Comparison of ENCODE assay signal across 35 cellular contexts in genomic region chr6:89244237-89244985, GRCh38. TPM values are rescaled to one million over a fixed set of nuclear protein-coding genes. Genes with fewer than 3 reads are reported as not detected.
DNase-seq lines count a peak whose midpoint lies in the region; ATAC-seq and TF ChIP-seq lines count a peak whose summit lies in the region.
"Had no signal": no experiment of that assay in that cellular context is flagged by ENCODE, and none has a peak within 500 bp of the region (broad histone marks: within the 10 kb centered on the region; RNA-seq: fewer than 3 reads in every experiment).

No MANE protein-coding gene starts in this region.

- H3K36me3 ChIP-seq in A673 (ENCODE audit: insufficient read depth, low read length, poor library complexity, severe bottlenecking) (no peaks in the 10 kb centered on the region), mesendoderm (ENCODE audit: control insufficient read depth, insufficient read depth, low read length) (no peaks in the 10 kb centered on the region), lower lobe of right lung (no peaks in the 10 kb centered on the region)
- H3K36me3 ChIP-seq: cardiac muscle cell, gastroesophageal sphincter, HAP-1, left lung, spleen, suprapubic skin, WERI-Rb-1 had no signal

- no peak overlapping the region for H3K4me2 ChIP-seq in mesendoderm (ENCODE audit: low read length)

- intact Hi-C loops in A673 (cut with micrococcal nuclease; ENCODE audit: unreplicated experiment) (loop anchor here (5.0 kb wide), 2 partner anchors 97 to 162 kb away; partner anchors contain the start of genes PM20D2 and PNRC1), posterior cingulate gyrus (cut with DNase I) (loop anchor here (5.0 kb wide), 1 partner anchor 127 kb away; the partner anchor contains the start of gene SRSF12), lower lobe of right lung (cut with DNase I) (loop anchor here (10.0 kb wide), 1 partner anchor 260 kb away; no protein-coding TSS in a partner anchor)

- no peak overlapping the region for H2BK120ac ChIP-seq in mesendoderm (ENCODE audit: low read depth, low read length)

- no peaks in the 10 kb centered on the region for H3K27me3 ChIP-seq in A673 (replicated peaks; ENCODE audit: insufficient read depth, low read depth, low read length, poor library complexity)
- no peaks in the 10 kb centered on the region for H3K27me3 ChIP-seq in mesendoderm (ENCODE audit: insufficient read depth, low read length, poor library complexity)
- H3K27me3 ChIP-seq in lower lobe of right lung (ENCODE audit: low read depth) = no peaks in the 10 kb centered on the region
- H3K27me3 ChIP-seq: cardiac muscle cell, gastroesophageal sphincter, left lung, spleen, suprapubic skin had no signal

- no peak overlapping the region for H3K4ac ChIP-seq in mesendoderm (ENCODE audit: low read depth, low read length)

- no TSS peak for BruUV-seq in A673 (replicated peaks; lab: Mats Ljungman, UMichigan)

- ATAC-seq in GM18909 (IDR thresholded peaks at IDR 0.05; ENCODE audit: poor library complexity, unreplicated experiment) (peak; percentile 63), HG02610 (IDR thresholded peaks at IDR 0.05; ENCODE audit: unreplicated experiment) (peak; percentile 51), HG03432 (IDR thresholded peaks at IDR 0.05; ENCODE audit: unreplicated experiment) (peak; percentile 55), lower lobe of right lung (no peak)
- ATAC-seq: activated T-cell treated with anti-CD3 and anti-CD28 coated beads, Interleukin-2, amount 50 U/mL, for 72 hours; CD8-positive, alpha-beta T cell; gastroesophageal sphincter; left lung; natural killer cell; right cardiac atrium; stimulated activated memory B cell treated with anti-CD40 and anti-IgM and Interleukin-4, amounts not matched to agents 10 μg/mL and 1 μg/mL and 100 μg/mL, for 72 hours had no signal

- no peak overlapping the region for H3K56ac ChIP-seq in mesendoderm (ENCODE audit: low read length)

- H3K27ac ChIP-seq in A673 (ENCODE audit: low read depth, low read length, poor library complexity, severe bottlenecking) (peak overlapping the region; percentile 63), mesendoderm (ENCODE audit: low read depth, low read length) (no peak overlapping the region), lower lobe of right lung (no peak overlapping the region)
- H3K27ac ChIP-seq: cardiac muscle cell, gastroesophageal sphincter, left lung, spleen, suprapubic skin, WERI-Rb-1 had no signal

- H4K8ac ChIP-seq in mesendoderm (ENCODE audit: low read depth, low read length) = no peak overlapping the region

- no peak overlapping the region for H2BK5ac ChIP-seq in mesendoderm (ENCODE audit: low read length)

- H3K4me1 ChIP-seq in A673 (ENCODE audit: insufficient read depth, low read length, poor library complexity, severe bottlenecking) = peaks cover 29% of the 10 kb centered on the region
- no peaks in the 10 kb centered on the region for H3K4me1 ChIP-seq in mesendoderm (ENCODE audit: control insufficient read depth, low read depth, low read length)
- no peaks in the 10 kb centered on the region for H3K4me1 ChIP-seq in lower lobe of right lung
- H3K4me1 ChIP-seq: HAP-1, left lung had no signal

- POLR2A ChIA-PET in A673 (lab: Charles Lee; ENCODE audit: low non-redundant PET) = no interaction called here

- TF ChIP-seq CTCF in A673 (conservative IDR thresholded peaks at IDR 0.05; ENCODE audit: low read depth, low read length) (no peak), lower lobe of right lung (IDR thresholded peaks at IDR 0.05) (no peak)

- no peak overlapping the region for H3K23ac ChIP-seq in mesendoderm (ENCODE audit: low read length)

- no peak overlapping the region for H2BK15ac ChIP-seq in mesendoderm (replicated peaks; ENCODE audit: low read depth)

- no peak overlapping the region for H4K5ac ChIP-seq in mesendoderm (ENCODE audit: low read length)

- H3K4me3 ChIP-seq in A673 (ENCODE audit: low read depth, low read length, poor library complexity, severe bottlenecking) (no peak overlapping the region), mesendoderm (ENCODE audit: low read length) (no peak overlapping the region), lower lobe of right lung (no peak overlapping the region)
- H3K4me3 ChIP-seq: cardiac muscle cell, gastroesophageal sphincter, HAP-1, left lung, spleen, suprapubic skin had no signal

- H3K9me3 ChIP-seq in A673 (ENCODE audit: low read depth, low read length, poor library complexity, severe bottlenecking) (no peaks in the 10 kb centered on the region), lower lobe of right lung (no peaks in the 10 kb centered on the region)
- H3K9me3 ChIP-seq: gastroesophageal sphincter, HAP-1, left lung, spleen, suprapubic skin had no signal

- no peak overlapping the region for H2AK5ac ChIP-seq in mesendoderm (ENCODE audit: low read length)

- no peaks in the 10 kb centered on the region for H3K79me1 ChIP-seq in mesendoderm (ENCODE audit: low read length)

- DNase-seq in A673 (ENCODE audit: low spot score) (no peak), posterior cingulate gyrus (no peak), mesendoderm (no peak), NCI-H524 treated with DMSO at 0.1 percent for 48 hours (lab: John Stamatoyannopoulos, UW) (no peak), lower lobe of right lung (no peak)
- DNase-seq: 8988T; activated CD4-positive, alpha-beta T cell treated with anti-CD3 and anti-CD28 coated beads, Interleukin-2, amount 10 ng/mL, durations not matched to agents 24 days and 14 days; activated naive CD4-positive, alpha-beta T cell treated with anti-CD3 and anti-CD28 coated beads, Interleukin-2, amount 10 ng/mL, durations not matched to agents 7 days and 5 days; activated T-cell treated with anti-CD3 and anti-CD28 coated beads, Interleukin-2, amount 50 U/mL, for 72 hours; CD8-positive, alpha-beta T cell; cortex of kidney; DMS153; hippocampal formation; Karpas-422; left lung; natural killer cell; NCI-H1092; NCI-H187 treated with DMSO at 0.1 percent for 48 hours; NCI-H2227 treated with DMSO at 0.1 percent for 48 hours; NCI-H748 treated with DMSO at 0.1 percent for 48 hours; right cardiac atrium; spleen; stimulated activated CD4-positive, alpha-beta T cell treated with anti-CD3 and anti-CD28 coated beads, Interleukin-2, amount 100 ng/mL, for 48 hours; WERI-Rb-1 had no signal

- H3K9ac ChIP-seq in mesendoderm (ENCODE audit: low read length) = no peak overlapping the region

- no CpG with 5 or more reads among the region's 5 CpGs for WGBS in mesendoderm (ENCODE audit: extremely low coverage, insufficient coverage, low lambda C conversion rate)

- CTCF ChIA-PET in A673 (lab: Charles Lee) = no interaction called here

- no peak overlapping the region for H3K18ac ChIP-seq in mesendoderm (ENCODE audit: low read length)

- H3K79me2 ChIP-seq in mesendoderm (ENCODE audit: control insufficient read depth, insufficient read depth, low read length) = no peaks in the 10 kb centered on the region

RNA-seq across cellular contexts. Expression of gene GABRR1, which starts 27.3 kb away (rescaled TPM):
- total RNA-seq in A673 (2021) = 0.37 and 0.67 TPM in 2 replicates
- polyA plus RNA-seq in mesendoderm (2013, experiment 1 of 2) = 0.35 TPM
- 0.34 TPM for polyA plus RNA-seq in mesendoderm (2013, experiment 2 of 2)
- total RNA-seq in lower lobe of right lung = not detected
- total RNA-seq: activated CD4-positive, alpha-beta T cell treated with anti-CD3 and anti-CD28 coated beads, Interleukin-2, amount 10 ng/mL, durations not matched to agents 24 days and 14 days; activated T-cell treated with anti-CD3 and anti-CD28 coated beads, Interleukin-2, amount 50 U/mL, for 72 hours; cardiac muscle cell; CD8-positive, alpha-beta T cell; G401; left lung; osteocyte; right cardiac atrium; spleen; urinary bladder had no signal
- polyA plus RNA-seq: cardiac muscle cell, right cardiac atrium, spleen had no signal

Comparison
In these comparisons a context has a peak if more than half of its experiments do, and no peak if none do; other contexts are left out.
1. ATAC-seq: peak in GM18909 (single experiment), HG02610 (single experiment) and HG03432 (single experiment); none in lower lobe of right lung (0 of 2).